In the genomic region with DNA sequence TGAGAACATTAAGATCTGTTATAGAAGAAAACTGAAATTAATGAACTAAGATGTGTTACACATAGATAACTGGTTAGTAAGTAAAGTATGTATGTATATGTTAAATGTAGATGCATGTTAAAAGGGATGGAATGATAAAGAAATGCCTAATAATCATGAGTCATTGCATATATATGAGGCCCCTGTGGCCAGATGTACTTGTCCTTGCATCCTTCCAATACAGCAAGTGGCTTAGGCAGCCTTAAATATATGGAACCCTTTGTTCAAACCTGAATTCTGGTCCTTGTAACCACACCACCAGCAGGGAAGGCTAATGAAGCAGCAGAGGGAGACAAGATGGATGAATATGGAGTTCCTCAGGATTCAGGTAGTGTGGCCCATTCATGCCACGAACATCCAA, we compare ENCODE assay signal across 25 cellular contexts.
"Had no signal": no experiment of that assay in that cellular context is flagged by ENCODE, and none has a peak within 500 bp of the region (broad histone marks: within the 10 kb centered on the region; RNA-seq: fewer than 3 reads in every experiment).

No MANE protein-coding gene starts in this region.

- H3K27ac Mint-ChIP-seq: activated naive CD8-positive, alpha-beta T cell treated with anti-CD3 and anti-CD28 coated beads, Interleukin-2, amount 10 ng/mL, durations not matched to agents 7 days and 5 days; endodermal cell; immature natural killer cell; mesothelial cell of epicardium; naive thymus-derived CD8-positive, alpha-beta T cell; T-cell; T-helper 2 cell treated with Interferon-gamma antibody and Interleukin-4, amounts not matched to agents 5 μg/mL and 100 μg/mL, for 36 hours had no signal

- H3K4me2 ChIP-seq: hepatocyte had no signal

- H3K4me1 Mint-ChIP-seq: activated naive CD8-positive, alpha-beta T cell treated with anti-CD3 and anti-CD28 coated beads, Interleukin-2, amount 10 ng/mL, durations not matched to agents 7 days and 5 days; endodermal cell; immature natural killer cell; T-cell had no signal

- H3K4me3 ChIP-seq: hepatocyte, left ventricle myocardium inferior, sigmoid colon, spleen, thyroid gland, upper lobe of right lung had no signal

- H3K27ac ChIP-seq: epithelial cell of prostate, hepatocyte, left ventricle myocardium inferior, sigmoid colon, spleen, thyroid gland, upper lobe of right lung had no signal

- H3K4me1 ChIP-seq: left ventricle myocardium inferior, sigmoid colon, spleen, thyroid gland, upper lobe of right lung had no signal

- H3K9me3 Mint-ChIP-seq: activated naive CD8-positive, alpha-beta T cell treated with anti-CD3 and anti-CD28 coated beads, Interleukin-2, amount 10 ng/mL, durations not matched to agents 7 days and 5 days; endodermal cell; immature natural killer cell; naive thymus-derived CD8-positive, alpha-beta T cell; T-cell; T-helper 2 cell treated with Interferon-gamma antibody and Interleukin-4, amounts not matched to agents 5 μg/mL and 100 μg/mL, for 36 hours had no signal

- H2AFZ ChIP-seq: hepatocyte had no signal

- ATAC-seq: naive thymus-derived CD8-positive, alpha-beta T cell; T-cell; upper lobe of right lung had no signal

- H3K4me3 Mint-ChIP-seq: activated naive CD8-positive, alpha-beta T cell treated with anti-CD3 and anti-CD28 coated beads, Interleukin-2, amount 10 ng/mL, durations not matched to agents 7 days and 5 days; endodermal cell; immature natural killer cell; mesothelial cell of epicardium; naive thymus-derived CD8-positive, alpha-beta T cell; T-cell; T-helper 2 cell treated with Interferon-gamma antibody and Interleukin-4, amounts not matched to agents 5 μg/mL and 100 μg/mL, for 36 hours had no signal

- H3K36me3 Mint-ChIP-seq: activated naive CD8-positive, alpha-beta T cell treated with anti-CD3 and anti-CD28 coated beads, Interleukin-2, amount 10 ng/mL, durations not matched to agents 7 days and 5 days; mesothelial cell of epicardium; naive thymus-derived CD8-positive, alpha-beta T cell; T-cell had no signal

- H3K9me3 ChIP-seq: left ventricle myocardium inferior, sigmoid colon, spleen, thyroid gland, upper lobe of right lung had no signal

- H3K79me2 ChIP-seq: hepatocyte had no signal

- H3K27me3 ChIP-seq: hepatocyte, sigmoid colon, spleen, thyroid gland, upper lobe of right lung had no signal

- H3K36me3 ChIP-seq: left ventricle myocardium inferior, sigmoid colon, spleen, thyroid gland, upper lobe of right lung had no signal

- DNase-seq: activated CD8-positive, alpha-beta memory T cell treated with anti-CD3 and anti-CD28 coated beads for 24 hours; activated CD8-positive, alpha-beta memory T cell treated with anti-CD3 and anti-CD28 coated beads, Interleukin-2, amount 50 U/mL, for 48 hours; activated naive CD4-positive, alpha-beta T cell treated with Interleukin-2 at 50 U/mL for 16 hours; activated naive CD8-positive, alpha-beta T cell treated with anti-CD3 and anti-CD28 coated beads, Interleukin-2, amount 10 ng/mL, durations not matched to agents 7 days and 5 days; activated T-cell treated with anti-CD3 and anti-CD28 coated beads, Interleukin-2, amount 50 U/mL, for 48 hours; amniotic stem cell; cerebellar nuclear complex; cortex of kidney; endodermal cell; foreskin melanocyte; glutamatergic neuron; immature natural killer cell; left ventricle myocardium inferior; naive thymus-derived CD8-positive, alpha-beta T cell; sigmoid colon; spleen; stimulated activated CD4-positive, alpha-beta T cell treated with anti-CD3 and anti-CD28 coated beads, Interleukin-4, amount 100 ng/mL, for 1 hour; stimulated activated naive CD4-positive, alpha-beta T cell treated with Interleukin-2 at 50 U/mL for 16 hours; T-cell; thyroid gland; upper lobe of right lung had no signal
